In genomic region chr5:5156461-5157082, GRCh38 we compare ENCODE assay signal across 1 cellular context.
TF ChIP-seq lines count a peak whose summit lies in the region.

No MANE protein-coding gene starts in this region.

TF ChIP-seq in HCT116, 20 proteins besides CTCF, POLR2A, EP300 and RAD21 (continued from another document):
- TF ChIP-seq, protein P1, sequence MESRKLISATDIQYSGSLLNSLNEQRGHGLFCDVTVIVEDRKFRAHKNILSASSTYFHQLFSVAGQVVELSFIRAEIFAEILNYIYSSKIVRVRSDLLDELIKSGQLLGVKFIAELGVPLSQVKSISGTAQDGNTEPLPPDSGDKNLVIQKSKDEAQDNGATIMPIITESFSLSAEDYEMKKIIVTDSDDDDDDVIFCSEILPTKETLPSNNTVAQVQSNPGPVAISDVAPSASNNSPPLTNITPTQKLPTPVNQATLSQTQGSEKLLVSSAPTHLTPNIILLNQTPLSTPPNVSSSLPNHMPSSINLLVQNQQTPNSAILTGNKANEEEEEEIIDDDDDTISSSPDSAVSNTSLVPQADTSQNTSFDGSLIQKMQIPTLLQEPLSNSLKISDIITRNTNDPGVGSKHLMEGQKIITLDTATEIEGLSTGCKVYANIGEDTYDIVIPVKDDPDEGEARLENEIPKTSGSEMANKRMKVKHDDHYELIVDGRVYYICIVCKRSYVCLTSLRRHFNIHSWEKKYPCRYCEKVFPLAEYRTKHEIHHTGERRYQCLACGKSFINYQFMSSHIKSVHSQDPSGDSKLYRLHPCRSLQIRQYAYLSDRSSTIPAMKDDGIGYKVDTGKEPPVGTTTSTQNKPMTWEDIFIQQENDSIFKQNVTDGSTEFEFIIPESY (IDR thresholded peaks at IDR 0.05; ENCODE audit: extremely low read depth, insufficient replicate concordance, low read length): no peak
- TF ChIP-seq ZFX (IDR thresholded peaks at IDR 0.05) (no peak), CBX3 (IDR thresholded peaks at IDR 0.05; ENCODE audit: low read depth) (no peak), EGR1 (IDR thresholded peaks at IDR 0.05; ENCODE audit: low read depth) (no peak), ATF3 (IDR thresholded peaks at IDR 0.05) (no peak), EZH2phosphoT487 (IDR thresholded peaks at IDR 0.05; ENCODE audit: borderline replicate concordance) (no peak), JUND (IDR thresholded peaks at IDR 0.05) (no peak), FOSL1 (IDR thresholded peaks at IDR 0.05; ENCODE audit: low read depth) (no peak)
